ENCODE assay signal across 9 cellular contexts in genomic region chr11:84398017-84398626, GRCh38.
DNase-seq lines count a peak whose midpoint lies in the region; ATAC-seq and TF ChIP-seq lines count a peak whose summit lies in the region.
"Had no signal": no experiment of that assay in that cellular context is flagged by ENCODE, and none has a peak within 500 bp of the region (broad histone marks: within the 10 kb centered on the region; RNA-seq: fewer than 3 reads in every experiment).

No MANE protein-coding gene starts in this region.

- no peak overlapping the region for H3K27ac ChIP-seq in VCaP
- H3K27ac ChIP-seq in mesenchymal stem cell (ENCODE audit: low read length, poor library complexity, severe bottlenecking): no peak overlapping the region
- H3K27ac ChIP-seq in upper lobe of right lung: no peak overlapping the region

- peak; percentile 92 for TF ChIP-seq CTCF in VCaP (conservative IDR thresholded peaks at IDR 0.05)
- no peak for TF ChIP-seq CTCF in upper lobe of right lung (IDR thresholded peaks at IDR 0.05)

- H4K91ac ChIP-seq in mesenchymal stem cell (ENCODE audit: low read length): no peak overlapping the region

- no peak for ATAC-seq in GM19463 (IDR thresholded peaks at IDR 0.05; ENCODE audit: unreplicated experiment)
- no peak for ATAC-seq in upper lobe of right lung
- no peak for ATAC-seq in left colon

- H2AFZ ChIP-seq in mesenchymal stem cell (ENCODE audit: low read depth, low read length): no peak overlapping the region

- no peak overlapping the region for H2BK5ac ChIP-seq in mesenchymal stem cell (ENCODE audit: low read depth, low read length, poor library complexity, severe bottlenecking)

- H2BK15ac ChIP-seq in mesenchymal stem cell (ENCODE audit: low read depth, poor library complexity, severe bottlenecking): no peak overlapping the region

- H2AK5ac ChIP-seq in mesenchymal stem cell (ENCODE audit: low read length, severe bottlenecking): no peak overlapping the region

- H3K4ac ChIP-seq in mesenchymal stem cell (ENCODE audit: low read depth in 1 of 2, low read length in 2 of 2): no peak overlapping the region

- H3K9ac ChIP-seq in mesenchymal stem cell (ENCODE audit: low read length): no peak overlapping the region

- no peak overlapping the region for H3K18ac ChIP-seq in mesenchymal stem cell (ENCODE audit: low read depth in 1 of 2, low read length in 2 of 2)

- no peak overlapping the region for H3K23ac ChIP-seq in mesenchymal stem cell (ENCODE audit: low read length in 2 of 2)

- no peak overlapping the region for H2BK120ac ChIP-seq in mesenchymal stem cell (ENCODE audit: low read depth, low read length)

- no peak overlapping the region for H3K4me2 ChIP-seq in mesenchymal stem cell (ENCODE audit: low read length, poor library complexity, severe bottlenecking)

- H3K14ac ChIP-seq in mesenchymal stem cell (ENCODE audit: low read length in 2 of 2): no peak overlapping the region

- H3K9me3 ChIP-seq in mesenchymal stem cell (ENCODE audit: control insufficient read depth, low read length) (no peaks in the 10 kb centered on the region), upper lobe of right lung (no peaks in the 10 kb centered on the region)

- no peaks in the 10 kb centered on the region for H3K79me1 ChIP-seq in mesenchymal stem cell (replicated peaks; ENCODE audit: low read length, poor library complexity, severe bottlenecking)

- DNase-seq in ELR (ENCODE audit: low read depth) (peak; percentile 20), M059J (ENCODE audit: low read depth) (peak; percentile 8), mesenchymal stem cell (peak; percentile 24), upper lobe of right lung (no peak), left colon (no peak)
- no peak for DNase-seq in activated CD8-positive, alpha-beta memory T cell treated with anti-CD3 and anti-CD28 coated beads, Interleukin-2, amount 50 U/mL, for 48 hours
- DNase-seq: NCI-H524 treated with DMSO at 0.1 percent for 48 hours had no signal

- H3K4me1 ChIP-seq in mesenchymal stem cell (ENCODE audit: control insufficient read depth, insufficient read depth, low read depth, low read length): no peaks in the 10 kb centered on the region
- H3K4me1 ChIP-seq in upper lobe of right lung: no peaks in the 10 kb centered on the region

- no peak overlapping the region for H4K8ac ChIP-seq in mesenchymal stem cell (ENCODE audit: low read length)

- H3K4me3 ChIP-seq in mesenchymal stem cell (ENCODE audit: insufficient read depth in 1 of 2, low read depth in 1 of 2, low read length in 2 of 2) (no peak overlapping the region), upper lobe of right lung (no peak overlapping the region)

- intact Hi-C loops in upper lobe of right lung (cut with DNase I): no loop called here
- intact Hi-C loops in left colon (cut with DNase I, micrococcal nuclease): no loop called here

- H3K36me3 ChIP-seq in mesenchymal stem cell (ENCODE audit: control insufficient read depth in 1 of 2, insufficient read depth in 2 of 2, low read depth in 1 of 2, low read length in 2 of 2) (no peaks in the 10 kb centered on the region), upper lobe of right lung (no peaks in the 10 kb centered on the region)

- no peak overlapping the region for H2BK12ac ChIP-seq in mesenchymal stem cell (ENCODE audit: low read length in 2 of 2)

- WGBS in mesenchymal stem cell: 89% methylated on average over 3 of the region's 3 CpGs

- H3K27me3 ChIP-seq in mesenchymal stem cell (ENCODE audit: control insufficient read depth in 1 of 2, insufficient read depth in 1 of 2, low read length in 2 of 2): no peaks in the 10 kb centered on the region
- no peaks in the 10 kb centered on the region for H3K27me3 ChIP-seq in upper lobe of right lung

Comparison
In these comparisons a context has a peak if more than half of its experiments do, and no peak if none do; other contexts are left out.
1. DNase-seq: peak in ELR (single experiment), M059J (single experiment) and mesenchymal stem cell (single experiment); none in activated CD8-positive, alpha-beta memory T cell treated with anti-CD3 and anti-CD28 coated beads, Interleukin-2, amount 50 U/mL, for 48 hours (single experiment), upper lobe of right lung (single experiment) and left colon (0 of 2).